12 cellular contexts compared by ENCODE assay signal in the genomic region with DNA sequence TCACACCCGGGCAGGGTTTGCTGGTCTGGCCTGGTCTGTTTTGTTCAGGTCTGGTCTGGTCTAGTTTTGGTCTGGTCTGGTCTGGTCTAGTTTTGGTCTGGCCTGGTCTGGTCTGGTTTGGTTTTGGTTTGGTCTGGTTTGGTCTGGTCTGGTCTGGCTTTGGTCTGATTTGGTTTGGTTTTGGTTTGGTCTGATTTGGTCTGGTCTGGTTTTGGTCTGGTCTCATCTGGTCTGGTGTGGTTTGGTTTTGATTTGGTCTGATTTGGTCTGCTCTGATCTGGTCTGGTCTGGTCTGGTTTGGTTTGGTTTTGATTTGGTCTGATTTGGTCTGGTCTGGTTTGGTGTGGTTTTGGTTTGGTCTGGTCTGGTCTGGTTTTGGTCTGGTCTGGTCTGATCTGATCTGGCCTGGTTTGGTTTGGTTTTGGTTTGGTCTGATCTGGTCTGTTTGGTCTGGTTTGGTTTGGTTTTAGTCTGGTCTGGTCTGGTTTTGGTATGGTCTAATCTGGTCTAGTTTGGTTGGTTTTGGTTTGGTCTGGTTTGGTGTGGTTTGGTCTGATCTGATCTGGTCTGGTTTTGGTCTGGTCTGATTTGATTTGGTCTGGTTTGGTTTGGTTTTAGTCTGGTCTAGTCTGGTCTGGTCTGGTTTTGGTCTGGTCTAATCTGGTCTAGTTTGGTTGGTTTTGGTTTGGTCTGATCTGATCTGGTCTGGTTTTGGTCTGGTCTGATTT. TPM values are rescaled to one million over a fixed set of nuclear protein-coding genes. Genes with fewer than 3 reads are reported as not detected.
DNase-seq lines count a peak whose midpoint lies in the region; ATAC-seq and TF ChIP-seq lines count a peak whose summit lies in the region.
"Had no signal": no experiment of that assay in that cellular context is flagged by ENCODE, and none has a peak within 500 bp of the region (broad histone marks: within the 10 kb centered on the region; RNA-seq: fewer than 3 reads in every experiment).

No MANE protein-coding gene starts in this region.

- CTCF ChIA-PET in activated CD4-positive, alpha-beta T cell treated with anti-CD3 and anti-CD28 coated beads for 36 hours (lab: Charles Lee) = no interaction called here
- CTCF ChIA-PET in PC-9 (lab: Charles Lee) = no interaction called here

- no peak overlapping the region for H2AFZ ChIP-seq in PC-9

- H3K4me1 Mint-ChIP-seq in activated CD4-positive, alpha-beta T cell treated with anti-CD3 and anti-CD28 coated beads for 36 hours = peaks cover 9% of the 10 kb centered on the region
- peaks cover 35% of the 10 kb centered on the region for H3K4me1 Mint-ChIP-seq in stimulated activated effector memory CD8-positive, alpha-beta T cell treated with anti-CD3 and anti-CD28 coated beads, Interleukin-12 subunit alpha, Interleukin-12 subunit beta, amount 100 ng/mL, for 72 hours

- H3K36me3 Mint-ChIP-seq in activated CD4-positive, alpha-beta T cell treated with anti-CD3 and anti-CD28 coated beads for 36 hours (ENCODE audit: low read depth) = peaks cover 41% of the 10 kb centered on the region
- H3K36me3 Mint-ChIP-seq in stimulated activated effector memory CD8-positive, alpha-beta T cell treated with anti-CD3 and anti-CD28 coated beads, Interleukin-12 subunit alpha, Interleukin-12 subunit beta, amount 100 ng/mL, for 72 hours = peaks cover 47% of the 10 kb centered on the region

- 94 to 95% methylated on average over 1 of the region's 1 CpG for WGBS in ectodermal cell, 2 experiments
- WGBS in esophagus squamous epithelium, 2 donors = 36 to 73% methylated on average over 1 of the region's 1 CpG

- no peak for DNase-seq in activated CD4-positive, alpha-beta T cell treated with anti-CD3 and anti-CD28 coated beads for 36 hours
- no peak for DNase-seq in activated CD4-positive, alpha-beta T cell treated with anti-CD3 and anti-CD28 coated beads for 4 hours
- no peak for DNase-seq in PC-9
- DNase-seq in stimulated activated effector memory CD8-positive, alpha-beta T cell treated with anti-CD3 and anti-CD28 coated beads, Interleukin-12 subunit alpha, Interleukin-12 subunit beta, amount 100 ng/mL, for 72 hours (ENCODE audit: low spot score in 2 of 2) = no peak
- no peak for DNase-seq in esophagus squamous epithelium (lab: John Stamatoyannopoulos, UW)
- no peak for DNase-seq in NCI-H510A treated with DMSO at 0.1 percent for 48 hours (lab: John Stamatoyannopoulos, UW)
- DNase-seq: activated CD4-positive, CD25-positive, alpha-beta regulatory T cell; DND-41; heart left ventricle had no signal

- no peaks in the 10 kb centered on the region for H3K9me2 ChIP-seq in PC-9 (ENCODE audit: insufficient read depth)

- no peak overlapping the region for H3K4me2 ChIP-seq in PC-9
- H3K4me2 ChIP-seq: A549 had no signal

- no peak for TF ChIP-seq POLR2A in esophagus squamous epithelium (IDR thresholded peaks at IDR 0.05)

- H3K27me3 ChIP-seq in PC-9 (ENCODE audit: insufficient read depth, low read depth) = no peaks in the 10 kb centered on the region
- no peaks in the 10 kb centered on the region for H3K27me3 ChIP-seq in ectodermal cell (ENCODE audit: control insufficient read depth, insufficient read depth, low read length, poor library complexity, severe bottlenecking)
- H3K27me3 ChIP-seq in esophagus squamous epithelium = no peaks in the 10 kb centered on the region
- H3K27me3 ChIP-seq: heart left ventricle had no signal

- H3K27ac Mint-ChIP-seq in activated CD4-positive, alpha-beta T cell treated with anti-CD3 and anti-CD28 coated beads for 36 hours = peak overlapping the region; percentile 56
- peak overlapping the region; percentile 94 for H3K27ac Mint-ChIP-seq in stimulated activated effector memory CD8-positive, alpha-beta T cell treated with anti-CD3 and anti-CD28 coated beads, Interleukin-12 subunit alpha, Interleukin-12 subunit beta, amount 100 ng/mL, for 72 hours

- H3K4me1 ChIP-seq in PC-9 (replicated peaks; ENCODE audit: insufficient read depth) = no peaks in the 10 kb centered on the region; the same call in 1 of the 2 replicates
- no peaks in the 10 kb centered on the region for H3K4me1 ChIP-seq in ectodermal cell (ENCODE audit: control insufficient read depth, insufficient read depth, low read length)
- peaks cover 0 to 12% (median 0%) of the 10 kb centered on the region in 3 donors for H3K4me1 ChIP-seq in esophagus squamous epithelium
- H3K4me1 ChIP-seq: A549 had no signal

- intact Hi-C loops in activated CD4-positive, alpha-beta T cell treated with anti-CD3 and anti-CD28 coated beads for 36 hours (cut with DNase I, micrococcal nuclease) = no loop called here
- intact Hi-C loops in PC-9 (cut with micrococcal nuclease; ENCODE audit: unreplicated experiment) = no loop called here
- intact Hi-C loops in esophagus squamous epithelium (cut with DNase I) = no loop called here

- H4K20me1 ChIP-seq in PC-9 (ENCODE audit: insufficient read depth) = peaks cover 3% of the 10 kb centered on the region; the same call in 1 of the 2 replicates

- no TSS peak for BruUV-seq in PC-9 (replicated peaks; lab: Mats Ljungman, UMichigan)

- peak overlapping the region; percentile 61 for H3K27ac ChIP-seq in PC-9
- H3K27ac ChIP-seq in ectodermal cell (ENCODE audit: insufficient read depth, low read depth, low read length, poor library complexity, severe bottlenecking) = peak overlapping the region; percentile 56
- H3K27ac ChIP-seq in esophagus squamous epithelium = no peak overlapping the region
- H3K27ac ChIP-seq: A549 had no signal

- TF ChIP-seq CTCF in PC-9 (conservative IDR thresholded peaks at IDR 0.05) (no peak), esophagus squamous epithelium (IDR thresholded peaks at IDR 0.05) (no peak)

- H3K9me3 ChIP-seq in PC-9 (ENCODE audit: insufficient read depth, low read depth) = no peaks in the 10 kb centered on the region; the same call in 1 of the 2 replicates
- H3K9me3 ChIP-seq in ectodermal cell (ENCODE audit: control insufficient read depth, low read length) = no peaks in the 10 kb centered on the region
- no peaks in the 10 kb centered on the region for H3K9me3 ChIP-seq in esophagus squamous epithelium
- H3K9me3 ChIP-seq: A549, heart left ventricle had no signal

- peak; percentile 27 for ATAC-seq in activated CD4-positive, alpha-beta T cell treated with anti-CD3 and anti-CD28 coated beads for 36 hours
- no peak for ATAC-seq in stimulated activated effector memory CD8-positive, alpha-beta T cell treated with anti-CD3 and anti-CD28 coated beads, Interleukin-12 subunit alpha, Interleukin-12 subunit beta, amount 100 ng/mL, for 72 hours
- no peak for ATAC-seq in GM19324 (IDR thresholded peaks at IDR 0.05; ENCODE audit: low FRiP score, unreplicated experiment)
- ATAC-seq: heart left ventricle had no signal

- no peaks in the 10 kb centered on the region for H3K9me3 Mint-ChIP-seq in activated CD4-positive, alpha-beta T cell treated with anti-CD3 and anti-CD28 coated beads for 36 hours (ENCODE audit: low read depth)
- peaks cover 8% of the 10 kb centered on the region for H3K9me3 Mint-ChIP-seq in stimulated activated effector memory CD8-positive, alpha-beta T cell treated with anti-CD3 and anti-CD28 coated beads, Interleukin-12 subunit alpha, Interleukin-12 subunit beta, amount 100 ng/mL, for 72 hours

- no peak overlapping the region for H3K4me3 ChIP-seq in PC-9
- H3K4me3 ChIP-seq in ectodermal cell (ENCODE audit: insufficient read depth, low read depth, low read length) = no peak overlapping the region
- H3K4me3 ChIP-seq in esophagus squamous epithelium = no peak overlapping the region
- H3K4me3 ChIP-seq: A549, heart left ventricle had no signal

- H3K36me3 ChIP-seq in PC-9 (ENCODE audit: low read depth) (peaks cover 35% of the 10 kb centered on the region), ectodermal cell (ENCODE audit: control insufficient read depth, insufficient read depth, low read length) (peaks cover 52% of the 10 kb centered on the region), esophagus squamous epithelium (peaks cover 50 to 83% (median 54%) of the 10 kb centered on the region in 3 donors)

- peaks cover 16% of the 10 kb centered on the region for H3K79me2 ChIP-seq in PC-9 (ENCODE audit: low read depth)

- H3F3A ChIP-seq in PC-9 (ENCODE audit: insufficient read depth, low read depth) = peaks cover 14% of the 10 kb centered on the region; the same call in 1 of the 2 replicates

- H3K27me3 Mint-ChIP-seq in activated CD4-positive, alpha-beta T cell treated with anti-CD3 and anti-CD28 coated beads for 36 hours = no peaks in the 10 kb centered on the region

- POLR2A ChIA-PET in activated CD4-positive, alpha-beta T cell treated with anti-CD3 and anti-CD28 coated beads for 36 hours (lab: Charles Lee) = no interaction called here
- POLR2A ChIA-PET in PC-9 (lab: Charles Lee; ENCODE audit: unreplicated experiment) = no interaction called here

- H3K4me3 Mint-ChIP-seq in activated CD4-positive, alpha-beta T cell treated with anti-CD3 and anti-CD28 coated beads for 36 hours = no peak overlapping the region
- H3K4me3 Mint-ChIP-seq in stimulated activated effector memory CD8-positive, alpha-beta T cell treated with anti-CD3 and anti-CD28 coated beads, Interleukin-12 subunit alpha, Interleukin-12 subunit beta, amount 100 ng/mL, for 72 hours = no peak overlapping the region

RNA-seq across cellular contexts. Expression of gene F2RL3, which starts 14.4 kb away (rescaled TPM):
- total RNA-seq in activated CD4-positive, alpha-beta T cell treated with anti-CD3 and anti-CD28 coated beads for 36 hours = not detected
- not detected in 2 replicates for total RNA-seq in PC-9 (2021)
- not detected for polyA plus RNA-seq in ectodermal cell (2013, experiment 1 of 4)
- not detected for polyA plus RNA-seq in ectodermal cell (2013, experiment 2 of 4)
- not detected for polyA plus RNA-seq in ectodermal cell (2013, experiment 3 of 4)
- not detected for polyA plus RNA-seq in ectodermal cell (2013, experiment 4 of 4)
- total RNA-seq in esophagus squamous epithelium = 1 to 10 TPM in 1 of 4 donors, under 1 TPM in 3; 0.27 to 1.1 (median 0.81) TPM
- polyA plus RNA-seq: A549 had no signal

RNA-seq across cellular contexts. Expression of gene SIN3B, which starts 45.2 kb away (rescaled TPM):
- 10 to 100 TPM; 27.6 to 28.5 TPM for total RNA-seq in activated CD4-positive, alpha-beta T cell treated with anti-CD3 and anti-CD28 coated beads for 36 hours
- 72.6 and 83.8 TPM in 2 replicates for total RNA-seq in PC-9 (2021)
- 54.9 TPM for polyA plus RNA-seq in ectodermal cell (2013, experiment 1 of 4)
- 65.9 TPM for polyA plus RNA-seq in ectodermal cell (2013, experiment 2 of 4)
- polyA plus RNA-seq in ectodermal cell (2013, experiment 3 of 4) = 52.6 TPM
- polyA plus RNA-seq in ectodermal cell (2013, experiment 4 of 4) = 55.9 TPM
- total RNA-seq in esophagus squamous epithelium = 10 to 100 TPM; 11.2 to 34.7 (median 28.5) TPM

Comparison
In these comparisons a context has a peak if more than half of its experiments do, and no peak if none do; other contexts are left out.
1. H3K27ac ChIP-seq: peak in PC-9 (single experiment) and ectodermal cell (single experiment); none in esophagus squamous epithelium (0 of 4).